In the genomic region with DNA sequence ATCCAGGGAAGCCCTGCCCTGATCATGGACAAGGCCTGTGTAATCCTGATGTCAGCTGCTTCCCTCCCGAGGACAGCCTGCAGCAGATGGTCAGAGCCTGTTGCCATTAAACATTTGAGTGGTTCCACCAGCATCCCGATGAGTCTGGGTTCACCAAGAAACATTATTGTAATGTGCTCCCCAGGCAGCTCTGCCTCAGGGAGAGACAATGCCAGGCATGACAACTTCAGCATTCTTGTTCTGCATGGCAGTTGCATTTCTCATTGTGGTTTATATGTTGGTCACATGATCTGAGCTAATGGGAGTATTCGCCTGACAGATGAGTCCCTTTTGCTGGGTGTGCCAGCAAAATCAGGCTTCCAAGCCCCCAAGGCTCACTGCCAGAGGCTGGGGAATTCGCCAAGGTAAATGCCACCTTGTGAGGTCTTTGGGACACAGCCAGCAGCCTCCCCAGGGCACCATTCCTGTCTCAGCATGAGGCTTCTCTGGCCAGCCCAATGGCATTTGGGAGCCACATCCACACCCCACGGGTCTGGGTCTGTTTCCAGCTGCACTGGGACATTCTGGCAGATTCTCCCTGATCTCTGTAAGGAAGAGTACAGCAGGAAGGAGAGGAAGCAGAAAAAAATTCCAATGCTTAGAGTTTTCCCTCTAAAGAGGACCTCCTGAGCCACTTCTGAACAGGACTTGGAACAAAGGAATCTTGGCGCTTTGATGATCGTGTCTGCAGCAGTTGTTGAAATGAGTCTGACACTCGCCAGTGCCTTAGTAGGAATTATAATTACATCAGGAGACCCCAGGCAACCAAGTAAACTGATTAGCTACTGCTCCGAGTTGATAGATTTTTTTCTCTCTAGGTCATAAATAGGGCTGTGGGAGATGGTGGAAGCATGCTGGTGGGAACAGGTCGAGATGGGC, we compare ENCODE assay signal across 1 cellular context.
TF ChIP-seq lines count a peak whose summit lies in the region.

No MANE protein-coding gene starts in this region.

TF ChIP-seq in H1, 55 proteins besides CTCF, POLR2A, EP300 and RAD21:
- TF ChIP-seq RXRA (IDR thresholded peaks at IDR 0.05; ENCODE audit: insufficient read depth, low read depth, low read length) = no peak
- TF ChIP-seq TCF12 (IDR thresholded peaks at IDR 0.05; ENCODE audit: low read depth, low read length) = no peak
- no peak for TF ChIP-seq JUND (IDR thresholded peaks at IDR 0.05; ENCODE audit: low read length)
- TF ChIP-seq HDAC6 (IDR thresholded peaks at IDR 0.05; ENCODE audit: low read depth, low read length) = no peak
- TF ChIP-seq CHD2 (IDR thresholded peaks at IDR 0.05; ENCODE audit: low read length) = no peak
- TF ChIP-seq CTBP2 (IDR thresholded peaks at IDR 0.05; ENCODE audit: borderline replicate concordance, insufficient read depth, insufficient read length, low read length) = no peak
- peak; percentile 41; the same call in 1 of the 2 replicates for TF ChIP-seq TEAD4 (IDR thresholded peaks at IDR 0.05; ENCODE audit: low read depth, low read length)
